25 cellular contexts compared by ENCODE assay signal in genomic region chr14:35361141-35361480, GRCh38.
"Had no signal": no experiment of that assay in that cellular context is flagged by ENCODE, and none has a peak within 500 bp of the region (broad histone marks: within the 10 kb centered on the region; RNA-seq: fewer than 3 reads in every experiment).

No MANE protein-coding gene starts in this region.

- H3K27me3 ChIP-seq: esophagus muscularis mucosa, gastrocnemius medialis, right lobe of liver, spleen, tibial nerve, upper lobe of right lung, vagina had no signal

- H3K27me3 Mint-ChIP-seq: naive thymus-derived CD4-positive, alpha-beta T cell had no signal

- H3K4me3 Mint-ChIP-seq: immature natural killer cell; naive thymus-derived CD4-positive, alpha-beta T cell; nephron progenitor cell had no signal

- H3K36me3 ChIP-seq: esophagus muscularis mucosa, gastrocnemius medialis, left ventricle myocardium inferior, right lobe of liver, spleen, tibial nerve, upper lobe of right lung, vagina had no signal

- H3K9me3 ChIP-seq: esophagus muscularis mucosa, gastrocnemius medialis, left ventricle myocardium inferior, psoas muscle, right lobe of liver, spleen, tibial nerve, upper lobe of right lung, vagina had no signal

- H3K4me3 ChIP-seq: esophagus muscularis mucosa, gastrocnemius medialis, left ventricle myocardium inferior, lung, psoas muscle, right lobe of liver, spleen, tibial nerve, upper lobe of right lung, vagina had no signal

- H3K9me3 Mint-ChIP-seq: immature natural killer cell; naive thymus-derived CD4-positive, alpha-beta T cell; nephron progenitor cell had no signal

- FAIRE-seq: endometrium, keratinocyte had no signal

- H3K27ac Mint-ChIP-seq: immature natural killer cell; naive thymus-derived CD4-positive, alpha-beta T cell; nephron progenitor cell had no signal

- DNase-seq: effector memory CD4-positive, alpha-beta T cell; gastrocnemius medialis; glutamatergic neuron; immature natural killer cell; left cardiac atrium; left ventricle myocardium inferior; mesenchymal stem cell; naive thymus-derived CD4-positive, alpha-beta T cell; nephron progenitor cell; retina; spleen; stimulated activated CD4-positive, alpha-beta T cell treated with anti-CD3 and anti-CD28 coated beads, Interleukin-15, amount 100 ng/mL, for 24 hours; stimulated activated CD4-positive, alpha-beta T cell treated with anti-CD3 and anti-CD28 coated beads, Interleukin-1b, Interleukin-23, amount 100 ng/mL, for 48 hours; stimulated activated CD4-positive, alpha-beta T cell treated with anti-CD3 and anti-CD28 coated beads, Interleukin-4, amount 100 ng/mL, for 24 hours; stimulated activated naive CD4-positive, alpha-beta T cell treated with Interleukin-2 at 50 U/mL for 16 hours; upper lobe of right lung had no signal

- H2AFZ ChIP-seq: parathyroid adenoma had no signal

- H3K79me2 ChIP-seq: parathyroid adenoma had no signal

- H3K27ac ChIP-seq: esophagus muscularis mucosa, gastrocnemius medialis, parathyroid adenoma, psoas muscle, right lobe of liver, tibial nerve, upper lobe of right lung, vagina had no signal

- ATAC-seq: gastrocnemius medialis; left cardiac atrium; naive thymus-derived CD4-positive, alpha-beta T cell; psoas muscle; right lobe of liver; upper lobe of right lung had no signal

- H3K36me3 Mint-ChIP-seq: immature natural killer cell; naive thymus-derived CD4-positive, alpha-beta T cell had no signal

- H3K9ac ChIP-seq: parathyroid adenoma had no signal
